ENCODE assay signal across 8 cellular contexts in the genomic region with DNA sequence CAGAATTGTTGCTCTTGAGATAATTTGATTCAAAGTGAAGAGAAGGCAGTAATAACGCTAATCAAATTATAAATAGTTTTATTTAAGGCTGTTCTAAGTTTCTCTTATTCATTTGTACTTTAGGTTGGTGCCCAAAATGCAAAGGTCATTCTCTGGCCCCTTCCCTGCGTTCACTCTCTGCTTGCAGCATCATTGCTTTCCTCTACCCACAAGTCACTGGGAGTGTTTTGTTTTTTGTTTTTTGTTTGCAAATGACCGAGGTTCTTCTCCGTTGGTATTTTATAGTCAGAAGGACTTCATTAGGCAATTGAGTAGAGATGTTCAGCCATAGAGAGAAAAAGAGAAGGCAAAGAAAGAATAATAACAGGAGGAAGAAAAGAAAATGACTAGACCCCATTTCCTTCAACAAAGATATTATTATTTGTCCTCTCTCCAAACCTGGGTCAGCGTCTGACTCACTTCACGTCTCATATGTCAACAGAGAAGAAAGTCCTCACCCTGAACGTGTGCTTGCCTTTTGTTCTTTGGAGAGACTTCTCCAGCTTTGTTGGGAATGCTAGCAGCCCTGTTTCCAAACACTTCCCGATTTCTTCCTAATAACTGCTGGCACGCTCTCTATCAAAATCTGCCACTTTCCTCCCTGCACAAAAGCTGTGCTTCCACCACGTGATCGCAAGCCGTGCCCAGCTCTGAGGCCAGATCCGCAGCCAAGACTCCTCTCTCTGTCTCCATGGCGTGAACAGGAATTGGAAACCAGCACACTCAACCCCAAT.
A peak's percentile ranks its signal among the peaks of the same experiment; 100 is the strongest.
DNase-seq lines count a peak whose midpoint lies in the region; ATAC-seq and TF ChIP-seq lines count a peak whose summit lies in the region.

No MANE protein-coding gene starts in this region.

- H3K9me3 ChIP-seq in parathyroid adenoma (ENCODE audit: control insufficient read depth, low read length), result no peaks in the 10 kb centered on the region

- H3K9ac ChIP-seq in parathyroid adenoma, result no peak overlapping the region

- DNase-seq in Calu3 (peak; percentile 27), NCI-H774 (lab: John Stamatoyannopoulos, UW) (peak; percentile 1), foreskin fibroblast (peak in 1 of 2 donors; percentile 70)
- no peak for DNase-seq in activated naive CD4-positive, alpha-beta T cell treated with anti-CD3 and anti-CD28 coated beads, Interleukin-2, amount 10 ng/mL, durations not matched to agents 7 days and 5 days
- DNase-seq in stimulated activated CD8-positive, alpha-beta memory T cell treated with anti-CD3 and anti-CD28 coated beads, Interleukin-4, amount 100 ng/mL, for 48 hours, result no peak

- no peaks in the 10 kb centered on the region for H3K4me1 ChIP-seq in parathyroid adenoma

- ATAC-seq in GM21825 (IDR thresholded peaks at IDR 0.05; ENCODE audit: unreplicated experiment), result no peak
- ATAC-seq in HG03025 (IDR thresholded peaks at IDR 0.05; ENCODE audit: low FRiP score, unreplicated experiment), result no peak

- no peak for TF ChIP-seq CTCF in Calu3 (IDR thresholded peaks at IDR 0.05; ENCODE audit: unreplicated experiment)
- TF ChIP-seq CTCF in foreskin fibroblast (IDR thresholded peaks at IDR 0.05; ENCODE audit: low read depth, low read length), result no peak
- no peak for TF ChIP-seq CTCF in parathyroid adenoma (IDR thresholded peaks at IDR 0.05)

- no peak overlapping the region for H3K27ac ChIP-seq in parathyroid adenoma

- H3K4me3 Mint-ChIP-seq in Calu3 (ENCODE audit: low read depth, unreplicated experiment), result peak overlapping the region; percentile 57
- H3K4me3 Mint-ChIP-seq in activated naive CD4-positive, alpha-beta T cell treated with anti-CD3 and anti-CD28 coated beads, Interleukin-2, amount 10 ng/mL, durations not matched to agents 7 days and 5 days, result no peak overlapping the region

- peak overlapping the region; percentile 52 for H2AFZ ChIP-seq in parathyroid adenoma

- no peaks in the 10 kb centered on the region for H3K27me3 Mint-ChIP-seq in Calu3 (ENCODE audit: unreplicated experiment)
- peaks cover 6% of the 10 kb centered on the region for H3K27me3 Mint-ChIP-seq in activated naive CD4-positive, alpha-beta T cell treated with anti-CD3 and anti-CD28 coated beads, Interleukin-2, amount 10 ng/mL, durations not matched to agents 7 days and 5 days

- intact Hi-C loops in Calu3 (cut with micrococcal nuclease; ENCODE audit: unreplicated experiment), result loop anchor here (5.0 kb wide), 1 partner anchor 283 kb away; no protein-coding TSS in a partner anchor

- H3K4me2 ChIP-seq in parathyroid adenoma (ENCODE audit: low read length), result peak overlapping the region; percentile 63

- peaks cover 37% of the 10 kb centered on the region for H3K4me1 Mint-ChIP-seq in Calu3 (ENCODE audit: low read depth, unreplicated experiment)
- no peaks in the 10 kb centered on the region for H3K4me1 Mint-ChIP-seq in activated naive CD4-positive, alpha-beta T cell treated with anti-CD3 and anti-CD28 coated beads, Interleukin-2, amount 10 ng/mL, durations not matched to agents 7 days and 5 days

- no peaks in the 10 kb centered on the region for H3K79me2 ChIP-seq in parathyroid adenoma

- CTCF ChIA-PET in Calu3 (lab: Charles Lee), result no interaction called here
- CTCF ChIA-PET in activated naive CD4-positive, alpha-beta T cell treated with anti-CD3 and anti-CD28 coated beads, Interleukin-2, amount 10 ng/mL, durations not matched to agents 7 days and 5 days (lab: Charles Lee), result no interaction called here

- BruUV-seq in Calu3 (replicated peaks; lab: Mats Ljungman, UMichigan), result no TSS peak

- H3K36me3 ChIP-seq in parathyroid adenoma (ENCODE audit: control insufficient read depth, insufficient read depth, low read length), result no peaks in the 10 kb centered on the region

- no peaks in the 10 kb centered on the region for H3K9me3 Mint-ChIP-seq in Calu3 (ENCODE audit: low read depth, unreplicated experiment)
- H3K9me3 Mint-ChIP-seq in activated naive CD4-positive, alpha-beta T cell treated with anti-CD3 and anti-CD28 coated beads, Interleukin-2, amount 10 ng/mL, durations not matched to agents 7 days and 5 days, result no peaks in the 10 kb centered on the region

- no peaks in the 10 kb centered on the region for H3K36me3 Mint-ChIP-seq in Calu3 (ENCODE audit: insufficient read depth, unreplicated experiment)
- H3K36me3 Mint-ChIP-seq in activated naive CD4-positive, alpha-beta T cell treated with anti-CD3 and anti-CD28 coated beads, Interleukin-2, amount 10 ng/mL, durations not matched to agents 7 days and 5 days, result no peaks in the 10 kb centered on the region

- H3K4me3 ChIP-seq in foreskin fibroblast (ENCODE audit: low read depth in 1 of 2, low read length in 2 of 2) (peak overlapping the region; percentile 34 to 38), parathyroid adenoma (ENCODE audit: low read depth, low read length) (no peak overlapping the region)

- H3K27ac Mint-ChIP-seq in Calu3 (ENCODE audit: unreplicated experiment), result peak overlapping the region; percentile 43
- no peak overlapping the region for H3K27ac Mint-ChIP-seq in activated naive CD4-positive, alpha-beta T cell treated with anti-CD3 and anti-CD28 coated beads, Interleukin-2, amount 10 ng/mL, durations not matched to agents 7 days and 5 days

- no peaks in the 10 kb centered on the region for H3K27me3 ChIP-seq in parathyroid adenoma (ENCODE audit: control insufficient read depth, insufficient read depth, low read length)

Comparison
In these comparisons a context has a peak if more than half of its experiments do, and no peak if none do; other contexts are left out.
1. DNase-seq: peak in Calu3 (single experiment) and NCI-H774 (single experiment); none in activated naive CD4-positive, alpha-beta T cell treated with anti-CD3 and anti-CD28 coated beads, Interleukin-2, amount 10 ng/mL, durations not matched to agents 7 days and 5 days (single experiment) and stimulated activated CD8-positive, alpha-beta memory T cell treated with anti-CD3 and anti-CD28 coated beads, Interleukin-4, amount 100 ng/mL, for 48 hours (single experiment).